34 cellular contexts compared by ENCODE assay signal in genomic region chr9:70673844-70674243, GRCh38.
"Had no signal": no experiment of that assay in that cellular context is flagged by ENCODE, and none has a peak within 500 bp of the region (broad histone marks: within the 10 kb centered on the region; RNA-seq: fewer than 3 reads in every experiment).

No MANE protein-coding gene starts in this region.

- H3K27me3 ChIP-seq: MG63 had no signal

- H3K9me3 ChIP-seq: MG63 had no signal

- H3K36me3 ChIP-seq: MG63 had no signal

- DNase-seq: Karpas-422, Kasumi-1, MG63, MM.1S, MV-4-11, NCI-H1048, NCI-H1092, NCI-H1092 treated with DMSO at 0.1 percent for 48 hours, NCI-H1105, NCI-H1105 treated with DMSO at 0.1 percent for 48 hours, NCI-H1417, NCI-H1417 treated with DMSO at 0.1 percent for 48 hours, NCI-H1436, NCI-H1436 treated with DMSO at 0.1 percent for 48 hours, NCI-H146, NCI-H1694, NCI-H1694 treated with DMSO at 0.1 percent for 48 hours, NCI-H187, NCI-H187 treated with DMSO at 0.1 percent for 48 hours, NCI-H1930, NCI-H2029, NCI-H2029 treated with DMSO at 0.1 percent for 48 hours, NCI-H2081, NCI-H2081 treated with DMSO at 0.1 percent for 48 hours, NCI-H2107, NCI-H2171, NCI-H2171 treated with DMSO at 0.1 percent for 48 hours, NCI-H2227 treated with DMSO at 0.1 percent for 48 hours, NCI-H226, NCI-H345, NCI-H446, NCI-H446 treated with DMSO at 0.1 percent for 48 hours, NCI-H510A, NCI-H510A treated with DMSO at 0.1 percent for 48 hours had no signal

- H3K4me3 ChIP-seq: MG63 had no signal
